ENCODE assay signal across 17 cellular contexts in genomic region chr1:16443975-16444745, GRCh38. TPM values are rescaled to one million over a fixed set of nuclear protein-coding genes. Genes with fewer than 3 reads are reported as not detected.
DNase-seq lines count a peak whose midpoint lies in the region; ATAC-seq and TF ChIP-seq lines count a peak whose summit lies in the region.
"Had no signal": no experiment of that assay in that cellular context is flagged by ENCODE, and none has a peak within 500 bp of the region (broad histone marks: within the 10 kb centered on the region; RNA-seq: fewer than 3 reads in every experiment).

No MANE protein-coding gene starts in this region.

- H3K36me3 ChIP-seq in left lung (peaks cover 0 to 60% of the 10 kb centered on the region in 2 donors), Peyer's patch (peaks cover 0 to 49% (median 0%) of the 10 kb centered on the region in 3 donors)

- TF ChIP-seq CTCF in left lung (IDR thresholded peaks at IDR 0.05) (no peak), Peyer's patch (IDR thresholded peaks at IDR 0.05) (no peak)

- no peak for DNase-seq in stimulated activated naive CD8-positive, alpha-beta T cell treated with anti-CD3 and anti-CD28 coated beads, Interleukin-15, amount 100 ng/mL, for 72 hours
- DNase-seq in stimulated activated naive CD8-positive, alpha-beta T cell treated with anti-CD3 and anti-CD28 coated beads, Interleukin-15, Interleukin-2, amounts not matched to agents 100 U/mL and 50 U/mL, for 24 hours, result no peak
- no peak for DNase-seq in activated T-helper 1 cell treated with anti-CD3 and anti-CD28 coated beads, Interleukin-12 subunit alpha, Interleukin-12 subunit beta, Interleukin-2, Interleukin-4 antibody, amounts not matched to agents 30 ng/mL and 10 ng/mL and 1 ng/mL, durations not matched to agents 14 hours and 24 hours and 36 hours (ENCODE audit: low spot score)
- DNase-seq in left lung (peak in 1 of 2 donors; percentile 64), Peyer's patch (no peak)
- DNase-seq: DMS153, hypothalamus, NCI-H1930, NCI-H524, OCI-M1, SK-N-SH had no signal

- ATAC-seq in stimulated activated naive CD8-positive, alpha-beta T cell treated with anti-CD3 and anti-CD28 coated beads, Interleukin-15, amount 100 ng/mL, for 72 hours, result no peak
- ATAC-seq in stimulated activated naive CD8-positive, alpha-beta T cell treated with anti-CD3 and anti-CD28 coated beads, Interleukin-15, Interleukin-2, amounts not matched to agents 100 U/mL and 50 U/mL, for 24 hours, result no peak
- peak; percentile 4 for ATAC-seq in left lung
- ATAC-seq in GM18868 (IDR thresholded peaks at IDR 0.05; ENCODE audit: unreplicated experiment), result no peak
- no peak for ATAC-seq in HG03460 (IDR thresholded peaks at IDR 0.05; ENCODE audit: unreplicated experiment)
- no peak for ATAC-seq in GM18498 (IDR thresholded peaks at IDR 0.05; ENCODE audit: unreplicated experiment)

- H3K27me3 ChIP-seq in left lung (no peaks in the 10 kb centered on the region), Peyer's patch (no peaks in the 10 kb centered on the region)
- H3K27me3 ChIP-seq: breast epithelium, right atrium auricular region had no signal

- H3K27ac ChIP-seq in left lung (peak overlapping the region; percentile 54 to 91), Peyer's patch (peak overlapping the region in 2 of 4 donors; percentile 12 to 19)
- H3K27ac ChIP-seq: breast epithelium, right atrium auricular region had no signal

- H3K36me3 Mint-ChIP-seq in activated T-helper 1 cell treated with anti-CD3 and anti-CD28 coated beads, Interleukin-12 subunit alpha, Interleukin-12 subunit beta, Interleukin-2, Interleukin-4 antibody, amounts not matched to agents 30 ng/mL and 10 ng/mL and 1 ng/mL, durations not matched to agents 14 hours and 24 hours and 36 hours (ENCODE audit: low read depth), result peaks cover 29% of the 10 kb centered on the region

- no peaks in the 10 kb centered on the region for H3K27me3 Mint-ChIP-seq in stimulated activated naive CD8-positive, alpha-beta T cell treated with anti-CD3 and anti-CD28 coated beads, Interleukin-15, amount 100 ng/mL, for 72 hours
- H3K27me3 Mint-ChIP-seq in activated T-helper 1 cell treated with anti-CD3 and anti-CD28 coated beads, Interleukin-12 subunit alpha, Interleukin-12 subunit beta, Interleukin-2, Interleukin-4 antibody, amounts not matched to agents 30 ng/mL and 10 ng/mL and 1 ng/mL, durations not matched to agents 14 hours and 24 hours and 36 hours (ENCODE audit: insufficient read depth), result no peaks in the 10 kb centered on the region

- peaks cover 49% of the 10 kb centered on the region for H3K4me1 Mint-ChIP-seq in stimulated activated naive CD8-positive, alpha-beta T cell treated with anti-CD3 and anti-CD28 coated beads, Interleukin-15, amount 100 ng/mL, for 72 hours
- peaks cover 48% of the 10 kb centered on the region for H3K4me1 Mint-ChIP-seq in activated T-helper 1 cell treated with anti-CD3 and anti-CD28 coated beads, Interleukin-12 subunit alpha, Interleukin-12 subunit beta, Interleukin-2, Interleukin-4 antibody, amounts not matched to agents 30 ng/mL and 10 ng/mL and 1 ng/mL, durations not matched to agents 14 hours and 24 hours and 36 hours (ENCODE audit: low read depth)

- no peak overlapping the region for H3K4me3 ChIP-seq in left lung
- H3K4me3 ChIP-seq in Peyer's patch, result no peak overlapping the region
- H3K4me3 ChIP-seq: breast epithelium, right atrium auricular region had no signal

- intact Hi-C loops in activated T-helper 1 cell treated with anti-CD3 and anti-CD28 coated beads, Interleukin-12 subunit alpha, Interleukin-12 subunit beta, Interleukin-2, Interleukin-4 antibody, amounts not matched to agents 30 ng/mL and 10 ng/mL and 1 ng/mL, durations not matched to agents 14 hours and 24 hours and 36 hours (cut with micrococcal nuclease), result loop anchor here (5.0 kb wide), 2 partner anchors 68 to 463 kb away; partner anchors contain the start of gene RNU1-1
- intact Hi-C loops in left lung (cut with DNase I), result no loop called here

- no peak for TF ChIP-seq POLR2A in Peyer's patch (IDR thresholded peaks at IDR 0.05)

- H3K4me1 ChIP-seq in left lung, result peaks cover 13 to 49% of the 10 kb centered on the region in 2 donors
- H3K4me1 ChIP-seq in Peyer's patch, result peaks cover 0 to 18% (median 5%) of the 10 kb centered on the region in 4 donors

- no peaks in the 10 kb centered on the region for H3K9me3 Mint-ChIP-seq in stimulated activated naive CD8-positive, alpha-beta T cell treated with anti-CD3 and anti-CD28 coated beads, Interleukin-15, amount 100 ng/mL, for 72 hours
- no peaks in the 10 kb centered on the region for H3K9me3 Mint-ChIP-seq in activated T-helper 1 cell treated with anti-CD3 and anti-CD28 coated beads, Interleukin-12 subunit alpha, Interleukin-12 subunit beta, Interleukin-2, Interleukin-4 antibody, amounts not matched to agents 30 ng/mL and 10 ng/mL and 1 ng/mL, durations not matched to agents 14 hours and 24 hours and 36 hours

- no peaks in the 10 kb centered on the region for H3K9me3 ChIP-seq in left lung
- H3K9me3 ChIP-seq in Peyer's patch, result no peaks in the 10 kb centered on the region
- H3K9me3 ChIP-seq: breast epithelium, right atrium auricular region, SK-N-SH had no signal

- H3K4me3 Mint-ChIP-seq in stimulated activated naive CD8-positive, alpha-beta T cell treated with anti-CD3 and anti-CD28 coated beads, Interleukin-15, amount 100 ng/mL, for 72 hours, result no peak overlapping the region
- no peak overlapping the region for H3K4me3 Mint-ChIP-seq in activated T-helper 1 cell treated with anti-CD3 and anti-CD28 coated beads, Interleukin-12 subunit alpha, Interleukin-12 subunit beta, Interleukin-2, Interleukin-4 antibody, amounts not matched to agents 30 ng/mL and 10 ng/mL and 1 ng/mL, durations not matched to agents 14 hours and 24 hours and 36 hours

- H3K27ac Mint-ChIP-seq in stimulated activated naive CD8-positive, alpha-beta T cell treated with anti-CD3 and anti-CD28 coated beads, Interleukin-15, amount 100 ng/mL, for 72 hours, result peak overlapping the region; percentile 33 to 74
- H3K27ac Mint-ChIP-seq in activated T-helper 1 cell treated with anti-CD3 and anti-CD28 coated beads, Interleukin-12 subunit alpha, Interleukin-12 subunit beta, Interleukin-2, Interleukin-4 antibody, amounts not matched to agents 30 ng/mL and 10 ng/mL and 1 ng/mL, durations not matched to agents 14 hours and 24 hours and 36 hours, result peak overlapping the region; percentile 70

RNA-seq across cellular contexts. Expression of gene NECAP2, which starts 3.6 kb away (rescaled TPM):
- 79.9 and 81.9 TPM in 2 replicates for total RNA-seq in activated T-helper 1 cell treated with anti-CD3 and anti-CD28 coated beads, Interleukin-12 subunit alpha, Interleukin-12 subunit beta, Interleukin-2, Interleukin-4 antibody, amounts not matched to agents 30 ng/mL and 10 ng/mL and 1 ng/mL, durations not matched to agents 14 hours and 24 hours and 36 hours
- 10 to 100 TPM; 69.5 to 73.5 TPM for total RNA-seq in left lung
- total RNA-seq in Peyer's patch, result 10 to 100 TPM; 32.1 to 53.1 (median 38.6) TPM

RNA-seq across cellular contexts. Expression of gene SPATA21, which starts 6.9 kb away (rescaled TPM):
- total RNA-seq in activated T-helper 1 cell treated with anti-CD3 and anti-CD28 coated beads, Interleukin-12 subunit alpha, Interleukin-12 subunit beta, Interleukin-2, Interleukin-4 antibody, amounts not matched to agents 30 ng/mL and 10 ng/mL and 1 ng/mL, durations not matched to agents 14 hours and 24 hours and 36 hours, result not detected in 2 replicates
- total RNA-seq in left lung, result not detected
- total RNA-seq in Peyer's patch, result not detected
- total RNA-seq: breast epithelium, right atrium auricular region, ureter had no signal
